In the genomic region with DNA sequence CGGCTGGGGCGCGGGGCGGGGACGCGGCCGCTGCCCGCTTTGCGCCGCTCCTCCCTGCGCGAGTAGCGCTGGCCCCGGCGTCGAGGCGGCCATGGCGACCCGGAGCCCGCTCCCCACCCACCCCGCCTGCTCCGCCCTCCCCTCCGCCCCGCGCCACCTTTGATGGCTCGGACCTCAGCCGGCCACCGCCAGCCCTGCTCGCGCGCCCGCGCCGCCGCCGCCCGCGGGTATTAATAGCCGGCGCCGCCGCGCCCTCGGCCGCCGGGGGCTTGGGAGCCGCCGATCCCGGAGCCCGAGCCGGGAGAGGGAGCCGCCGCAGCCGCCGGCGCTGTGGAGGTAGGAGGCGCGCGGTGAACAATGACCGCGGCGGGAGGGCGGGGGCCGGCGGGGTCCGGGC, we compare ENCODE assay signal across 8 cellular contexts. TPM values are rescaled to one million over a fixed set of nuclear protein-coding genes. Genes with fewer than 3 reads are reported as not detected.
DNase-seq lines count a peak whose midpoint lies in the region; ATAC-seq, FAIRE-seq and TF ChIP-seq lines count a peak whose summit lies in the region.

No MANE protein-coding gene starts in this region.

- no peaks in the 10 kb centered on the region for H3K36me3 ChIP-seq in BLaER1
- H3K36me3 ChIP-seq in SJSA1, result peaks cover 9% of the 10 kb centered on the region
- H3K36me3 ChIP-seq in keratinocyte (ENCODE audit: control insufficient read depth in 2 of 2, extremely low read depth in 1 of 2, insufficient read depth in 2 of 2, low read length in 2 of 2), result no peaks in the 10 kb centered on the region

- H3K4me1 Mint-ChIP-seq in activated T-helper 17 cell treated with anti-CD3 and anti-CD28 coated beads, Interleukin-2, amount 50 U/mL, for 72 hours, result no peaks in the 10 kb centered on the region

- H3K27me3 ChIP-seq in BLaER1 (peaks cover 13% of the 10 kb centered on the region; the same call in 1 of the 2 replicates), SJSA1 (replicated peaks) (no peaks in the 10 kb centered on the region), keratinocyte (ENCODE audit: control insufficient read depth, extremely low read depth, insufficient read depth, low read length) (peaks cover 22% of the 10 kb centered on the region)

- ATAC-seq in GM21737 (IDR thresholded peaks at IDR 0.05; ENCODE audit: unreplicated experiment), result peak; percentile 25
- no peak for ATAC-seq in activated T-helper 17 cell treated with anti-CD3 and anti-CD28 coated beads, Interleukin-2, amount 50 U/mL, for 72 hours (replicated peaks)

- H3K79me2 ChIP-seq in keratinocyte (ENCODE audit: control insufficient read depth, insufficient read depth, low read length), result peaks cover 8% of the 10 kb centered on the region

- peak overlapping the region; percentile 88 for H3K9ac ChIP-seq in BLaER1
- H3K9ac ChIP-seq in keratinocyte (ENCODE audit: control insufficient read depth, extremely low read depth, insufficient read depth, low read length), result peak overlapping the region; percentile 63

- peaks cover 64% of the 10 kb centered on the region for H3K4me1 ChIP-seq in BLaER1
- H3K4me1 ChIP-seq in SJSA1 (replicated peaks), result peaks cover 27% of the 10 kb centered on the region
- H3K4me1 ChIP-seq in keratinocyte (ENCODE audit: control insufficient read depth, extremely low read depth, insufficient read depth, low read length), result peaks cover 8% of the 10 kb centered on the region

- H4K20me1 ChIP-seq in BLaER1 (peaks cover 25% of the 10 kb centered on the region), keratinocyte (ENCODE audit: control insufficient read depth, extremely low read depth, insufficient read depth, low read length) (no peaks in the 10 kb centered on the region)

- H3K9me3 Mint-ChIP-seq in activated T-helper 17 cell treated with anti-CD3 and anti-CD28 coated beads, Interleukin-2, amount 50 U/mL, for 72 hours, result no peaks in the 10 kb centered on the region

- no peaks in the 10 kb centered on the region for H3K36me3 Mint-ChIP-seq in activated T-helper 17 cell treated with anti-CD3 and anti-CD28 coated beads, Interleukin-2, amount 50 U/mL, for 72 hours (ENCODE audit: low read depth)

- dilution Hi-C loops in keratinocyte (cut with MboI; ENCODE audit: extremely low pct_ligation_motif_present, low sequenced_read_pairs), result no loop called here

- no peak overlapping the region for H3K27ac Mint-ChIP-seq in activated T-helper 17 cell treated with anti-CD3 and anti-CD28 coated beads, Interleukin-2, amount 50 U/mL, for 72 hours

- no peak for TF ChIP-seq CTCF in keratinocyte (optimal IDR thresholded peaks at IDR 0.05 in 1 of 3, IDR thresholded peaks at IDR 0.05 in 1 of 3, conservative IDR thresholded peaks at IDR 0.05 in 1 of 3; ENCODE audit: extremely low read depth in 1 of 3, insufficient read depth in 2 of 3, low read length in 3 of 3)

- H3K27ac ChIP-seq in BLaER1 (peak overlapping the region; percentile 90), SJSA1 (peak overlapping the region; percentile 42), keratinocyte (ENCODE audit: control insufficient read depth, insufficient read depth, low read length) (no peak overlapping the region)

- H3K9me3 ChIP-seq in BLaER1 (no peaks in the 10 kb centered on the region), SJSA1 (replicated peaks) (0 out of 2 replicates have a peak, but pooled peaks cover 4% of the 10 kb centered on the region), keratinocyte (ENCODE audit: control insufficient read depth, low read depth, low read length) (no peaks in the 10 kb centered on the region)

- no peak for FAIRE-seq in keratinocyte (lab: Jason Lieb, UNC)
- FAIRE-seq in urothelium cell line (lab: Jason Lieb, UNC), result no peak

- DNase-seq in SJSA1 (ENCODE audit: low read depth in 1 of 2, low spot score in 2 of 2), result no peak
- DNase-seq in keratinocyte (ENCODE audit: low read depth, low spot score), result no peak
- DNase-seq in urothelium cell line (ENCODE audit: low spot score), result peak; percentile 48
- DNase-seq in NCI-H526 treated with DMSO at 0.1 percent for 48 hours (lab: John Stamatoyannopoulos, UW), result no peak
- DNase-seq in AG08395 (ENCODE audit: low spot score), result no peak

- H3K9me1 ChIP-seq in keratinocyte (ENCODE audit: control insufficient read depth, extremely low read depth, insufficient read depth, low read length), result no peaks in the 10 kb centered on the region

- H3K4me3 ChIP-seq in BLaER1 (peak overlapping the region; percentile 86), SJSA1 (peak overlapping the region; percentile 95), keratinocyte (ENCODE audit: control insufficient read depth in 2 of 3, extremely low read depth in 1 of 3, insufficient read depth in 2 of 3, low read depth in 1 of 3, low read length in 3 of 3) (peak overlapping the region in 2 of 3 experiments; percentile 22 to 77)

- peak overlapping the region; percentile 99 for H3K4me2 ChIP-seq in BLaER1
- peak overlapping the region; percentile 84 for H3K4me2 ChIP-seq in keratinocyte (ENCODE audit: control insufficient read depth, extremely low read depth, insufficient read depth, low read depth, low read length)

- no peak overlapping the region for H2AFZ ChIP-seq in keratinocyte (ENCODE audit: control insufficient read depth, low read length)

- peaks cover 47% of the 10 kb centered on the region for H3K27me3 Mint-ChIP-seq in activated T-helper 17 cell treated with anti-CD3 and anti-CD28 coated beads, Interleukin-2, amount 50 U/mL, for 72 hours

- no peak overlapping the region for H3K4me3 Mint-ChIP-seq in activated T-helper 17 cell treated with anti-CD3 and anti-CD28 coated beads, Interleukin-2, amount 50 U/mL, for 72 hours

RNA-seq across cellular contexts. Expression of gene FARP1, which starts 0.3 kb away (rescaled TPM):
- 25.6 and 31.3 TPM in 2 replicates for total RNA-seq in SJSA1 (2014; rRNA removed; shearing (Covaris generic))
- 5.7 to 23.1 TPM (median 10.3 TPM) in 3 replicates for polyA plus RNA-seq in keratinocyte
- 18.7 TPM for polyA plus RNA-seq in keratinocyte (2011; ENCODE audit: low read depth)
- 13.6 and 21.2 TPM in 2 replicates for polyA plus RNA-seq in keratinocyte (2011; cell fraction: cytosol; rRNA removed)
- polyA plus RNA-seq in keratinocyte (2011; cell fraction: nucleus; rRNA removed), result 17.6 and 22.6 TPM in 2 replicates
- 8.1 and 26.4 TPM in 2 replicates for polyA plus RNA-seq in keratinocyte (2012; ENCODE audit: low replicate concordance)
- polyA minus RNA-seq in keratinocyte, result 15.6 to 19.5 TPM (median 19.4 TPM) in 3 replicates
- 22.3 TPM for polyA minus RNA-seq in keratinocyte (2011; cell fraction: cytosol; rRNA and poly(A)+ RNA removed)
- polyA minus RNA-seq in keratinocyte (2011; cell fraction: nucleus; rRNA and poly(A)+ RNA removed), result 15.7 and 33.5 TPM in 2 replicates
- 1 to 10 TPM; 1.1 to 1.7 TPM for total RNA-seq in activated T-helper 17 cell treated with anti-CD3 and anti-CD28 coated beads, Interleukin-2, amount 50 U/mL, for 72 hours

RNA-seq across cellular contexts. Expression of gene RNF113B, which starts 33.9 kb away (rescaled TPM):
- not detected in 2 replicates for total RNA-seq in SJSA1 (2014; rRNA removed; shearing (Covaris generic))
- not detected in 3 replicates for polyA plus RNA-seq in keratinocyte
- polyA plus RNA-seq in keratinocyte (2011; ENCODE audit: low read depth), result not detected
- not detected in 2 replicates for polyA plus RNA-seq in keratinocyte (2011; cell fraction: cytosol; rRNA removed)
- not detected in 2 replicates for polyA plus RNA-seq in keratinocyte (2011; cell fraction: nucleus; rRNA removed)
- not detected in 2 replicates for polyA plus RNA-seq in keratinocyte (2012; ENCODE audit: low replicate concordance)
- polyA minus RNA-seq in keratinocyte, result not detected in 3 replicates
- polyA minus RNA-seq in keratinocyte (2011; cell fraction: cytosol; rRNA and poly(A)+ RNA removed), result not detected
- not detected in 2 replicates for polyA minus RNA-seq in keratinocyte (2011; cell fraction: nucleus; rRNA and poly(A)+ RNA removed)
- total RNA-seq in activated T-helper 17 cell treated with anti-CD3 and anti-CD28 coated beads, Interleukin-2, amount 50 U/mL, for 72 hours, result not detected
